12 cellular contexts compared by ENCODE assay signal in genomic region chr1:205259361-205259832, GRCh38. TPM values are rescaled to one million over a fixed set of nuclear protein-coding genes. Genes with fewer than 3 reads are reported as not detected.
DNase-seq lines count a peak whose midpoint lies in the region; ATAC-seq, FAIRE-seq and TF ChIP-seq lines count a peak whose summit lies in the region.
"Had no signal": no experiment of that assay in that cellular context is flagged by ENCODE, and none has a peak within 500 bp of the region (broad histone marks: within the 10 kb centered on the region; RNA-seq: fewer than 3 reads in every experiment).

No MANE protein-coding gene starts in this region.

- H3K36me3 Mint-ChIP-seq in activated T-cell treated with anti-CD3 and anti-CD28 coated beads, Interleukin-2, amount 50 U/mL, for 24 hours (ENCODE audit: low read depth), result no peaks in the 10 kb centered on the region
- H3K36me3 Mint-ChIP-seq in astrocyte (ENCODE audit: low read depth, unreplicated experiment), result peaks cover 3% of the 10 kb centered on the region
- peaks cover 6% of the 10 kb centered on the region for H3K36me3 Mint-ChIP-seq in effector memory CD8-positive, alpha-beta T cell (ENCODE audit: insufficient read depth)
- H3K36me3 Mint-ChIP-seq: IgD-negative memory B cell, naive B cell had no signal

- peaks cover 25% of the 10 kb centered on the region for H3K4me1 Mint-ChIP-seq in activated T-cell treated with anti-CD3 and anti-CD28 coated beads, Interleukin-2, amount 50 U/mL, for 24 hours (ENCODE audit: low read depth)
- peaks cover 39% of the 10 kb centered on the region for H3K4me1 Mint-ChIP-seq in astrocyte (ENCODE audit: low read depth, unreplicated experiment)
- peaks cover 9 to 11% of the 10 kb centered on the region in 2 donors for H3K4me1 Mint-ChIP-seq in effector memory CD8-positive, alpha-beta T cell (ENCODE audit: low read depth in 2 of 2)

- H3K27me3 Mint-ChIP-seq in activated T-cell treated with anti-CD3 and anti-CD28 coated beads, Interleukin-2, amount 50 U/mL, for 24 hours, result no peaks in the 10 kb centered on the region
- H3K27me3 Mint-ChIP-seq in astrocyte (ENCODE audit: low read depth, unreplicated experiment), result peaks cover 1% of the 10 kb centered on the region
- H3K27me3 Mint-ChIP-seq in effector memory CD8-positive, alpha-beta T cell, result no peaks in the 10 kb centered on the region
- H3K27me3 Mint-ChIP-seq: IgD-negative memory B cell had no signal

- H3K4me2 ChIP-seq in astrocyte (ENCODE audit: low read length), result no peak overlapping the region

- H3K36me3 ChIP-seq in astrocyte (ENCODE audit: insufficient read depth, low read length), result no peaks in the 10 kb centered on the region

- no peak for FAIRE-seq in astrocyte (lab: Jason Lieb, UNC)

- H3K4me3 ChIP-seq in astrocyte (ENCODE audit: insufficient read depth, low read depth, low read length), result no peak overlapping the region

- H3K9me3 Mint-ChIP-seq in activated T-cell treated with anti-CD3 and anti-CD28 coated beads, Interleukin-2, amount 50 U/mL, for 24 hours, result no peaks in the 10 kb centered on the region
- no peaks in the 10 kb centered on the region for H3K9me3 Mint-ChIP-seq in astrocyte (ENCODE audit: unreplicated experiment)
- no peaks in the 10 kb centered on the region for H3K9me3 Mint-ChIP-seq in effector memory CD8-positive, alpha-beta T cell
- H3K9me3 Mint-ChIP-seq: IgD-negative memory B cell, naive B cell had no signal

- H3K4me1 ChIP-seq in astrocyte (ENCODE audit: insufficient read depth, low read length), result peaks cover 36% of the 10 kb centered on the region

- peak; percentile 22 for ATAC-seq in left ventricle myocardium superior
- no peak for ATAC-seq in effector memory CD8-positive, alpha-beta T cell (replicated peaks)

- no peak for DNase-seq in activated T-cell treated with anti-CD3 and anti-CD28 coated beads, Interleukin-2, amount 50 U/mL, for 24 hours
- DNase-seq in activated T-cell treated with anti-CD3 and anti-CD28 coated beads, Interleukin-2, amount 50 U/mL, for 1 hour, result no peak
- DNase-seq in astrocyte (ENCODE audit: low read depth), result no peak
- DNase-seq in left ventricle myocardium superior, result peak; percentile 48
- DNase-seq in activated CD4-positive, CD25-positive, alpha-beta regulatory T cell treated with anti-CD3 and anti-CD28 coated beads, Interleukin-2, amount 50 U/mL, for 72 hours, result no peak
- no peak for DNase-seq in effector memory CD8-positive, alpha-beta T cell
- DNase-seq in NCI-H2171 (lab: John Stamatoyannopoulos, UW), result no peak
- DNase-seq: naive B cell; NCI-H446 treated with DMSO at 0.1 percent for 48 hours; stimulated activated CD4-positive, alpha-beta T cell treated with anti-CD3 and anti-CD28 coated beads, Interleukin-15, amount 100 ng/mL, for 24 hours had no signal

- no peak overlapping the region for H2AFZ ChIP-seq in astrocyte (ENCODE audit: low read depth, low read length)

- TF ChIP-seq CTCF in astrocyte (IDR thresholded peaks at IDR 0.05; ENCODE audit: insufficient read depth, low read depth, low read length), result no peak

- no peaks in the 10 kb centered on the region for H3K9me3 ChIP-seq in astrocyte (ENCODE audit: insufficient read depth, low read depth, low read length)

- no peak overlapping the region for H3K4me3 Mint-ChIP-seq in activated T-cell treated with anti-CD3 and anti-CD28 coated beads, Interleukin-2, amount 50 U/mL, for 24 hours
- H3K4me3 Mint-ChIP-seq in astrocyte (ENCODE audit: unreplicated experiment), result peak overlapping the region; percentile 8
- H3K4me3 Mint-ChIP-seq in effector memory CD8-positive, alpha-beta T cell, result no peak overlapping the region
- H3K4me3 Mint-ChIP-seq: IgD-negative memory B cell, naive B cell had no signal

- H3K27ac Mint-ChIP-seq in activated T-cell treated with anti-CD3 and anti-CD28 coated beads, Interleukin-2, amount 50 U/mL, for 24 hours, result peak overlapping the region; percentile 37
- H3K27ac Mint-ChIP-seq in astrocyte (ENCODE audit: unreplicated experiment), result no peak overlapping the region
- H3K27ac Mint-ChIP-seq in effector memory CD8-positive, alpha-beta T cell, result no peak overlapping the region
- H3K27ac Mint-ChIP-seq: IgD-negative memory B cell, naive B cell had no signal

- intact Hi-C loops in left ventricle myocardium superior (cut with micrococcal nuclease), result loop anchor here (10.0 kb wide), 1 partner anchor 275 kb away; no protein-coding TSS in a partner anchor

- no peaks in the 10 kb centered on the region for H4K20me1 ChIP-seq in astrocyte (ENCODE audit: insufficient read depth, low read length)

- no peaks in the 10 kb centered on the region for H3K79me2 ChIP-seq in astrocyte (ENCODE audit: insufficient read depth, low read length)

- no peaks in the 10 kb centered on the region for H3K27me3 ChIP-seq in astrocyte (ENCODE audit: insufficient read depth, low read length)

- H3K27ac ChIP-seq in astrocyte (ENCODE audit: low read depth, low read length) (no peak overlapping the region), temporal lobe (ENCODE audit: low read depth, low read length) (peak overlapping the region; percentile 99)

- H3K9ac ChIP-seq in astrocyte (ENCODE audit: low read length), result no peak overlapping the region

RNA-seq across cellular contexts. Expression of gene TMCC2, which starts 31.7 kb away (rescaled TPM):
- 10.6 and 10.8 TPM in 2 replicates for total RNA-seq in astrocyte
- total RNA-seq in left ventricle myocardium superior, result 1.3 TPM
- total RNA-seq in temporal lobe, result 27.5 TPM

RNA-seq across cellular contexts. Expression of gene DSTYK, which starts 47.9 kb away (rescaled TPM):
- total RNA-seq in astrocyte (15.2 and 15.4 TPM in 2 replicates), left ventricle myocardium superior (6.1 TPM), temporal lobe (19.4 TPM)
